In genomic region chr9:39791356-39791755, GRCh38 we compare ENCODE assay signal across 8 cellular contexts.
A peak's percentile ranks its signal among the peaks of the same experiment; 100 is the strongest.
DNase-seq lines count a peak whose midpoint lies in the region; ATAC-seq and TF ChIP-seq lines count a peak whose summit lies in the region.
"Not testable (repeated sequence)": the region's sequence is repeated elsewhere in the genome, so short reads cannot be mapped to it uniquely, and the experiment has no call there.

No MANE protein-coding gene starts in this region.

- H3K4me1 ChIP-seq in PC-3 (ENCODE audit: insufficient read depth, low read length); testis: not testable (repeated sequence)

- H3K36me3 ChIP-seq in PC-3 (ENCODE audit: low read depth, low read length); testis (ENCODE audit: low read depth, missing control alignments): not testable (repeated sequence)

- not testable (repeated sequence) for H3K4me2 ChIP-seq in PC-3 (ENCODE audit: low read length)

- peak; percentile 100 for ATAC-seq in GM21381 (IDR thresholded peaks at IDR 0.05; ENCODE audit: unreplicated experiment)
- peak; percentile 100 for ATAC-seq in HG02981 (IDR thresholded peaks at IDR 0.05; ENCODE audit: unreplicated experiment)
- ATAC-seq in PC-3: peak; percentile 100
- ATAC-seq in activated naive CD8-positive, alpha-beta T cell treated with anti-CD3 and anti-CD28 coated beads, Interleukin-2, amount 50 U/mL, for 24 hours: peak; percentile 80

- H3K27ac ChIP-seq in PC-3 (ENCODE audit: low read length); testis: not testable (repeated sequence)

- not testable (repeated sequence) for H2AFZ ChIP-seq in PC-3 (ENCODE audit: low read length)

- not testable (repeated sequence) for H3K27ac Mint-ChIP-seq in activated naive CD8-positive, alpha-beta T cell treated with anti-CD3 and anti-CD28 coated beads, Interleukin-2, amount 50 U/mL, for 24 hours; glutamatergic neuron (ENCODE audit: unreplicated experiment); nephron progenitor cell

- H3K4me1 Mint-ChIP-seq in activated naive CD8-positive, alpha-beta T cell treated with anti-CD3 and anti-CD28 coated beads, Interleukin-2, amount 50 U/mL, for 24 hours; glutamatergic neuron (ENCODE audit: low read depth, unreplicated experiment); nephron progenitor cell: not testable (repeated sequence)

- H3K9me3 ChIP-seq in PC-3 (ENCODE audit: low read length); testis: not testable (repeated sequence)

- POLR2A ChIA-PET in PC-3 (lab: Charles Lee; ENCODE audit: unreplicated experiment): not testable (repeated sequence)

- not testable (repeated sequence) for BruUV-seq in PC-3 (replicated peaks; lab: Mats Ljungman, UMichigan)

- peak overlapping the region; percentile 41 for H3K4me3 ChIP-seq in GM12865 (ENCODE audit: low read depth, low read length)
- peak overlapping the region; percentile 44; the same call in 1 of the 2 replicates for H3K4me3 ChIP-seq in PC-3 (ENCODE audit: low read length)
- peak overlapping the region in 1 of 2 donors; percentile 19 for H3K4me3 ChIP-seq in testis

- H3K9me3 Mint-ChIP-seq in activated naive CD8-positive, alpha-beta T cell treated with anti-CD3 and anti-CD28 coated beads, Interleukin-2, amount 50 U/mL, for 24 hours; glutamatergic neuron (ENCODE audit: unreplicated experiment); nephron progenitor cell: not testable (repeated sequence)

- not testable (repeated sequence) for DNase-seq in GM12865 (ENCODE audit: low read depth); PC-3; activated naive CD8-positive, alpha-beta T cell treated with anti-CD3 and anti-CD28 coated beads, Interleukin-2, amount 50 U/mL, for 24 hours
- DNase-seq in glutamatergic neuron (peak; percentile 14), nephron progenitor cell (peak; percentile 42), testis (peak; percentile 78)

- H3K36me3 Mint-ChIP-seq in activated naive CD8-positive, alpha-beta T cell treated with anti-CD3 and anti-CD28 coated beads, Interleukin-2, amount 50 U/mL, for 24 hours (ENCODE audit: low read depth); glutamatergic neuron (ENCODE audit: unreplicated experiment); nephron progenitor cell (ENCODE audit: low read depth): not testable (repeated sequence)

- not testable (repeated sequence) for H3K9ac ChIP-seq in PC-3 (ENCODE audit: low read length)

- not testable (repeated sequence) for H3K4me3 Mint-ChIP-seq in activated naive CD8-positive, alpha-beta T cell treated with anti-CD3 and anti-CD28 coated beads, Interleukin-2, amount 50 U/mL, for 24 hours; glutamatergic neuron (ENCODE audit: unreplicated experiment); nephron progenitor cell

- CTCF ChIA-PET in PC-3 (lab: Charles Lee): not testable (repeated sequence)

- intact Hi-C loops in PC-3 (cut with micrococcal nuclease); testis (cut with DNase I; ENCODE audit: low total_unique reads): not testable (repeated sequence)

- H3K9me2 ChIP-seq in PC-3 (replicated peaks; ENCODE audit: low read length): not testable (repeated sequence)

- H3K79me2 ChIP-seq in PC-3 (ENCODE audit: low read length): not testable (repeated sequence)

- not testable (repeated sequence) for TF ChIP-seq POLR2A in testis (IDR thresholded peaks at IDR 0.05)

- WGBS in testis, 2 donors: 1% methylated on average over 17 to 21 of the region's 31 CpGs

- H3K27me3 Mint-ChIP-seq in activated naive CD8-positive, alpha-beta T cell treated with anti-CD3 and anti-CD28 coated beads, Interleukin-2, amount 50 U/mL, for 24 hours; glutamatergic neuron (ENCODE audit: unreplicated experiment); nephron progenitor cell (ENCODE audit: low read depth, poor library complexity): not testable (repeated sequence)

- TF ChIP-seq CTCF in GM12865 (IDR thresholded peaks at IDR 0.05; ENCODE audit: insufficient read depth, low read depth, low read length, missing control alignments); PC-3 (conservative IDR thresholded peaks at IDR 0.05; ENCODE audit: low read depth, low read length); nephron progenitor cell (IDR thresholded peaks at IDR 0.05); testis (IDR thresholded peaks at IDR 0.05): not testable (repeated sequence)
- peak; percentile 19 for TF ChIP-seq CTCF in glutamatergic neuron (IDR thresholded peaks at IDR 0.05; ENCODE audit: partially characterized antibody, unreplicated experiment)

- H4K20me1 ChIP-seq in PC-3 (ENCODE audit: low read length): not testable (repeated sequence)

- not testable (repeated sequence) for H3F3A ChIP-seq in PC-3 (ENCODE audit: low read length, unreplicated experiment)

- H3K27me3 ChIP-seq in PC-3 (ENCODE audit: low read length); testis: not testable (repeated sequence)
